In the genomic region with DNA sequence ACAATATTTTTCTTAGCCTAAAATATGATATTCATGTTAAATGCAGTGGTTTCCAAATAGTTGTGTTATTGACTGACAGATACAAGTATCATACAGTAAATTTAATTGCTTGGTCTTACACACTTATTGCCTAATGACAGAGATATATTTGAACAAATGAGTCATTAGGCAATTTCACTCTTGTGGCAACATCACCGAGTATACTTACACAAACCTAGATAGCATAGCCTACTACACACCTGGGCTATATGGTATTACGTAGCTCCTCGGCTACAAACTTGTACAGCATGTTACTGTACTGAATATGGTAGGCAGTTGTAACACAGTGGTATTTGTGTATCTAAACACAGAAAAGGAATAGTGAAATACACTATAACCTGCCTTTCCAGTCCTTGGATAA, we compare ENCODE assay signal across 21 cellular contexts. TPM values are rescaled to one million over a fixed set of nuclear protein-coding genes. Genes with fewer than 3 reads are reported as not detected.
A peak's percentile ranks its signal among the peaks of the same experiment; 100 is the strongest.
DNase-seq lines count a peak whose midpoint lies in the region; ATAC-seq, FAIRE-seq and TF ChIP-seq lines count a peak whose summit lies in the region.
"Had no signal": no experiment of that assay in that cellular context is flagged by ENCODE, and none has a peak within 500 bp of the region (broad histone marks: within the 10 kb centered on the region; RNA-seq: fewer than 3 reads in every experiment).

No MANE protein-coding gene starts in this region.

- H3K27me3 ChIP-seq in mammary epithelial cell (ENCODE audit: insufficient read depth, low read length) (no peaks in the 10 kb centered on the region), PC-3 (ENCODE audit: low read length) (no peaks in the 10 kb centered on the region), HepG2 (ENCODE audit: control insufficient read depth in 1 of 2, insufficient read depth in 2 of 2, low read length in 2 of 2) (no peaks in the 10 kb centered on the region)
- H3K27me3 ChIP-seq: BLaER1 treated with 17β-estradiol and CSF1 and Interleukin-3, amounts not matched to agents 10 nM and 100 nM had no signal

- intact Hi-C loops in MCF 10A (cut with micrococcal nuclease) (no loop called here), mammary epithelial cell (cut with micrococcal nuclease) (no loop called here), PC-3 (cut with micrococcal nuclease) (no loop called here), HepG2 (cut with micrococcal nuclease; ENCODE audit: unreplicated experiment) (no loop called here)

- H3K4me3 Mint-ChIP-seq in MCF 10A (ENCODE audit: unreplicated experiment) (no peak overlapping the region), chondrocyte (ENCODE audit: unreplicated experiment) (no peak overlapping the region)
- H3K4me3 Mint-ChIP-seq: B cell; CD8-positive, alpha-beta memory T cell; HFFc6 had no signal

- CTCF ChIA-PET in MCF 10A (lab: Yijun Ruan, JAX), result no interaction called here
- CTCF ChIA-PET in mammary epithelial cell (lab: Charles Lee; ENCODE audit: low non-redundant PET), result no interaction called here
- CTCF ChIA-PET in PC-3 (lab: Charles Lee), result interaction anchor here (0.5 kb wide), 1 partner anchor 267 kb away, joined by 4 read pairs; no protein-coding TSS in a partner anchor
- CTCF ChIA-PET in HepG2 (lab: Yijun Ruan, JAX; ENCODE audit: low intra/inter-chr PET ratio, low total read pairs), result no interaction called here

- FAIRE-seq in HepG2 (lab: Jason Lieb, UNC), result no peak
- FAIRE-seq: D721Med had no signal

- ATAC-seq in PC-3 (peak; percentile 55), HepG2 (no peak), GM21737 (IDR thresholded peaks at IDR 0.05; ENCODE audit: unreplicated experiment) (no peak)
- ATAC-seq: HCT116 had no signal

- H3K9ac ChIP-seq in mammary epithelial cell (ENCODE audit: insufficient read depth, low read length), result no peak overlapping the region
- H3K9ac ChIP-seq in PC-3 (ENCODE audit: low read length), result no peak overlapping the region
- H3K9ac ChIP-seq in HepG2 (ENCODE audit: insufficient read depth, low read depth, low read length), result no peak overlapping the region
- H3K9ac ChIP-seq: BLaER1 treated with 17β-estradiol and CSF1 and Interleukin-3, amounts not matched to agents 10 nM and 100 nM had no signal

- no peaks in the 10 kb centered on the region for H3K27me3 Mint-ChIP-seq in MCF 10A (ENCODE audit: insufficient read depth, unreplicated experiment)
- H3K27me3 Mint-ChIP-seq in chondrocyte (ENCODE audit: low read depth), result peaks cover 18% of the 10 kb centered on the region
- H3K27me3 Mint-ChIP-seq: B cell; CD8-positive, alpha-beta memory T cell had no signal

- TF ChIP-seq RAD21 in HepG2 (CRISPR knock-in tag; IDR thresholded peaks at IDR 0.05), result no peak

- H3K79me2 ChIP-seq in mammary epithelial cell (ENCODE audit: insufficient read depth, low read length) (no peaks in the 10 kb centered on the region), PC-3 (ENCODE audit: low read length) (no peaks in the 10 kb centered on the region), HepG2 (ENCODE audit: insufficient read depth, low read length) (no peaks in the 10 kb centered on the region)

- POLR2A ChIA-PET in MCF 10A (lab: Yijun Ruan, JAX) (no interaction called here), PC-3 (lab: Charles Lee; ENCODE audit: unreplicated experiment) (no interaction called here), HepG2 (lab: Yijun Ruan, JAX) (no interaction called here)

- WGBS in mammary epithelial cell (ENCODE audit: low coverage, missing lambda C conversion rate), result 79% methylated on average over 3 of the region's 3 CpGs
- WGBS in HepG2 (ENCODE audit: low lambda C conversion rate), result 54% methylated on average over 3 of the region's 3 CpGs

- H3K4me2 ChIP-seq in mammary epithelial cell (ENCODE audit: insufficient read depth, low read depth, low read length) (no peak overlapping the region), PC-3 (ENCODE audit: low read length) (no peak overlapping the region), HepG2 (ENCODE audit: low read depth, low read length) (no peak overlapping the region)
- H3K4me2 ChIP-seq: BLaER1 treated with 17β-estradiol and CSF1 and Interleukin-3, amounts not matched to agents 10 nM and 100 nM had no signal

- no peaks in the 10 kb centered on the region for H3K4me1 ChIP-seq in mammary epithelial cell (ENCODE audit: insufficient read depth, low read length)
- H3K4me1 ChIP-seq in PC-3 (ENCODE audit: insufficient read depth, low read length), result no peaks in the 10 kb centered on the region
- peaks cover 26% of the 10 kb centered on the region for H3K4me1 ChIP-seq in HepG2 (ENCODE audit: insufficient read depth, low read length)
- H3K4me1 ChIP-seq: BLaER1 treated with 17β-estradiol and CSF1 and Interleukin-3, amounts not matched to agents 10 nM and 100 nM had no signal

- in situ Hi-C loops in mammary epithelial cell (cut with MboI; ENCODE audit: low sequenced_read_pairs in 2 of 2), result no loop called here
- in situ Hi-C loops in HepG2 (cut with HindIII; ENCODE audit: extremely low pct_ligation_motif_present, low pct_unique_long_range_greater_than_20kb), result no loop called here

- no peak overlapping the region for H3K27ac ChIP-seq in mammary epithelial cell (ENCODE audit: insufficient read depth, low read depth, low read length)
- no peak overlapping the region for H3K27ac ChIP-seq in PC-3 (ENCODE audit: low read length)
- H3K27ac ChIP-seq in HepG2 (ENCODE audit: extremely low read length, insufficient read depth, low read length), result no peak overlapping the region
- H3K27ac ChIP-seq: BLaER1 treated with 17β-estradiol and CSF1 and Interleukin-3, amounts not matched to agents 10 nM and 100 nM; HL-60 had no signal

- no peak for TF ChIP-seq CTCF in MCF 10A (IDR thresholded peaks at IDR 0.05; ENCODE audit: unreplicated experiment)
- no peak for TF ChIP-seq CTCF in mammary epithelial cell (conservative IDR thresholded peaks at IDR 0.05 in 1 of 2, IDR thresholded peaks at IDR 0.05 in 1 of 2; ENCODE audit: extremely low read depth in 1 of 2, insufficient read depth in 1 of 2, low read depth in 1 of 2, low read length in 2 of 2)
- TF ChIP-seq CTCF in PC-3 (conservative IDR thresholded peaks at IDR 0.05; ENCODE audit: low read depth, low read length), result no peak
- TF ChIP-seq CTCF in HepG2 (CRISPR knock-in tag; IDR thresholded peaks at IDR 0.05), result no peak
- TF ChIP-seq CTCF in chondrocyte (IDR thresholded peaks at IDR 0.05), result no peak

- no peaks in the 10 kb centered on the region for H4K20me1 ChIP-seq in mammary epithelial cell (ENCODE audit: insufficient read depth, low read length)
- H4K20me1 ChIP-seq in PC-3 (ENCODE audit: low read length), result no peaks in the 10 kb centered on the region
- no peaks in the 10 kb centered on the region for H4K20me1 ChIP-seq in HepG2 (ENCODE audit: insufficient read depth, low read length)
- H4K20me1 ChIP-seq: BLaER1 treated with 17β-estradiol and CSF1 and Interleukin-3, amounts not matched to agents 10 nM and 100 nM had no signal

- H3K36me3 Mint-ChIP-seq in MCF 10A (ENCODE audit: insufficient read depth, unreplicated experiment) (no peaks in the 10 kb centered on the region), chondrocyte (ENCODE audit: low read depth) (no peaks in the 10 kb centered on the region)

- TF ChIP-seq POLR2A in HepG2 (IDR thresholded peaks at IDR 0.05; ENCODE audit: insufficient read depth in 1 of 2, low read depth in 2 of 2, low read length in 2 of 2), result no peak

- dilution Hi-C loops in mammary epithelial cell (cut with HindIII; ENCODE audit: low sequenced_read_pairs), result no loop called here

- H3K9me3 Mint-ChIP-seq in MCF 10A (ENCODE audit: unreplicated experiment) (peaks cover 8% of the 10 kb centered on the region), chondrocyte (ENCODE audit: low read depth) (no peaks in the 10 kb centered on the region)
- H3K9me3 Mint-ChIP-seq: CD8-positive, alpha-beta memory T cell had no signal

- H3K4me3 ChIP-seq in mammary epithelial cell (replicated peaks in 1 of 3; ENCODE audit: insufficient read depth in 1 of 3, low read depth in 2 of 3, low read length in 3 of 3) (no peak overlapping the region), PC-3 (ENCODE audit: low read length) (no peak overlapping the region), HepG2 (replicated peaks in 1 of 3; ENCODE audit: insufficient read depth in 1 of 3, low read depth in 2 of 3, low read length in 3 of 3) (no peak overlapping the region)
- H3K4me3 ChIP-seq: BLaER1 treated with 17β-estradiol and CSF1 and Interleukin-3, amounts not matched to agents 10 nM and 100 nM had no signal

- H3K27ac Mint-ChIP-seq in MCF 10A (ENCODE audit: low read depth, unreplicated experiment) (no peak overlapping the region), chondrocyte (ENCODE audit: unreplicated experiment) (no peak overlapping the region)
- H3K27ac Mint-ChIP-seq: B cell; CD8-positive, alpha-beta memory T cell; HFFc6 had no signal

- DNase-seq in MCF 10A (ENCODE audit: unreplicated experiment) (peak; percentile 28), mammary epithelial cell (no peak), PC-3 (peak; percentile 16), HepG2 (ENCODE audit: low spot score) (no peak), chondrocyte (ENCODE audit: low spot score) (no peak), AG20443 (ENCODE audit: low spot score) (no peak)
- DNase-seq: 8988T; CD8-positive, alpha-beta memory T cell; COR-L47; DMS79 treated with DMSO at 0.1 percent for 48 hours; GF-D8; GOT3; H7; HFFc6; IMR-90 had no signal

- no peaks in the 10 kb centered on the region for H3F3A ChIP-seq in PC-3 (ENCODE audit: low read length, unreplicated experiment)

- H3K36me3 ChIP-seq in mammary epithelial cell (ENCODE audit: insufficient read depth, low read length) (no peaks in the 10 kb centered on the region), PC-3 (ENCODE audit: low read depth, low read length) (no peaks in the 10 kb centered on the region), HepG2 (replicated peaks in 1 of 2; ENCODE audit: control insufficient read depth in 1 of 2, insufficient read depth in 2 of 2, low read length in 2 of 2) (no peaks in the 10 kb centered on the region)
- H3K36me3 ChIP-seq: BLaER1 treated with 17β-estradiol and CSF1 and Interleukin-3, amounts not matched to agents 10 nM and 100 nM had no signal

- H2AFZ ChIP-seq in mammary epithelial cell (ENCODE audit: low read depth, low read length) (no peak overlapping the region), PC-3 (ENCODE audit: low read length) (no peak overlapping the region), HepG2 (ENCODE audit: low read length) (no peak overlapping the region)

- no peaks in the 10 kb centered on the region for H3K9me3 ChIP-seq in mammary epithelial cell (replicated peaks; ENCODE audit: insufficient read depth, low read length)
- H3K9me3 ChIP-seq in PC-3 (ENCODE audit: low read length), result no peaks in the 10 kb centered on the region
- no peaks in the 10 kb centered on the region for H3K9me3 ChIP-seq in HepG2 (ENCODE audit: low read length)
- H3K9me3 ChIP-seq: BLaER1 treated with 17β-estradiol and CSF1 and Interleukin-3, amounts not matched to agents 10 nM and 100 nM had no signal

- no TSS peak for BruUV-seq in MCF 10A (replicated peaks; lab: Mats Ljungman, UMichigan)
- BruUV-seq in mammary epithelial cell (replicated peaks; lab: Mats Ljungman, UMichigan), result no TSS peak
- no TSS peak for BruUV-seq in PC-3 (replicated peaks; lab: Mats Ljungman, UMichigan)
- BruUV-seq in HepG2 (replicated peaks; lab: Mats Ljungman, UMichigan), result no TSS peak

- no peaks in the 10 kb centered on the region for H3K4me1 Mint-ChIP-seq in MCF 10A (ENCODE audit: insufficient read depth, unreplicated experiment)
- no peaks in the 10 kb centered on the region for H3K4me1 Mint-ChIP-seq in chondrocyte (ENCODE audit: low read depth)
- H3K4me1 Mint-ChIP-seq: CD8-positive, alpha-beta memory T cell had no signal

- TF ChIP-seq EP300 in HepG2 (IDR thresholded peaks at IDR 0.05; ENCODE audit: low read depth in 2 of 2, low read length in 2 of 2) (no peak), HepG2 (CRISPR knock-in tag; IDR thresholded peaks at IDR 0.05; ENCODE audit: borderline replicate concordance) (no peak)

- no peaks in the 10 kb centered on the region for H3K9me2 ChIP-seq in PC-3 (replicated peaks; ENCODE audit: low read length)

RNA-seq across cellular contexts. Expression of gene SERPINI1, which starts 50.3 kb away (rescaled TPM):
- total RNA-seq in MCF 10A (2022) (2.5 and 2.6 TPM in 2 replicates), mammary epithelial cell (1 to 10 TPM; 1.4 to 5.0 TPM), PC-3 (2014; rRNA removed) (0.52 and 1.3 TPM in 2 replicates), HepG2 (2016; rRNA removed; fragmentation: Illumina TruSeq; extraction: Trizol) (8.5 and 14.7 TPM in 2 replicates), chondrocyte (1.3 to 2.5 TPM (median 2.4 TPM) in 3 replicates)
- polyA plus RNA-seq in mammary epithelial cell (1.8 TPM), HepG2 (2011; rRNA removed) (29.7 and 58.0 TPM in 2 replicates)
- not detected for polyA minus RNA-seq in mammary epithelial cell
- total RNA-seq in HepG2 (2016; cell fraction: cytosol; rRNA removed; fragmentation: Illumina TruSeq; extraction: Trizol; ENCODE audit: low read depth), result 1.0 and 1.9 TPM in 2 replicates
- total RNA-seq in HepG2 (2016; cell fraction: insoluble cytoplasmic fraction; rRNA removed; fragmentation: Illumina TruSeq; extraction: Trizol), result 7.8 and 17.4 TPM in 2 replicates
- 1.4 and 3.1 TPM in 2 replicates for total RNA-seq in HepG2 (2016; cell fraction: membrane; rRNA removed; fragmentation: Illumina TruSeq; extraction: Trizol)
- 13.6 and 13.9 TPM in 2 replicates for total RNA-seq in HepG2 (2016; cell fraction: nucleus; rRNA removed; fragmentation: Illumina TruSeq; extraction: Trizol)
- polyA plus RNA-seq in HepG2 (2011; cell fraction: cytosol; rRNA removed), result 18.1 and 23.0 TPM in 2 replicates
- polyA plus RNA-seq in HepG2 (2011; cell fraction: nucleus; rRNA removed), result 3.2 and 3.8 TPM in 2 replicates
- polyA plus RNA-seq in HepG2 (2012), result 11.2 and 25.4 TPM in 2 replicates
- polyA plus RNA-seq in HepG2 (2016; cell fraction: cytosol; fragmentation: Illumina TruSeq; extraction: Trizol; ENCODE audit: low read depth), result 0.75 and 1.2 TPM in 2 replicates
- polyA plus RNA-seq in HepG2 (2016; cell fraction: insoluble cytoplasmic fraction; fragmentation: Illumina TruSeq; extraction: Trizol; ENCODE audit: low read depth), result 5.9 and 7.8 TPM in 2 replicates
- polyA plus RNA-seq in HepG2 (2016; cell fraction: membrane; fragmentation: Illumina TruSeq; extraction: Trizol; ENCODE audit: low read depth), result 1.2 and 1.8 TPM in 2 replicates
- 12.4 and 19.9 TPM in 2 replicates for polyA plus RNA-seq in HepG2 (2016; cell fraction: nucleus; fragmentation: Illumina TruSeq; extraction: Trizol; ENCODE audit: insufficient read depth, low read depth)
- 1.8 and 7.1 TPM in 2 replicates for polyA minus RNA-seq in HepG2 (2011; rRNA and poly(A)+ RNA removed; ENCODE audit: low replicate concordance)
- polyA minus RNA-seq in HepG2 (2011; cell fraction: cytosol; rRNA and poly(A)+ RNA removed), result 16.4 and 18.8 TPM in 2 replicates
- polyA minus RNA-seq in HepG2 (2011; cell fraction: nucleus; rRNA and poly(A)+ RNA removed), result 12.2 and 14.2 TPM in 2 replicates

RNA-seq across cellular contexts. Expression of gene PDCD10, which starts 51.1 kb away (rescaled TPM):
- 62.9 and 63.3 TPM in 2 replicates for total RNA-seq in MCF 10A (2022)
- 10 to 100 TPM; 70.8 to 76.1 TPM for total RNA-seq in mammary epithelial cell
- 62.4 TPM for polyA plus RNA-seq in mammary epithelial cell
- 27.5 TPM for polyA minus RNA-seq in mammary epithelial cell
- total RNA-seq in PC-3 (2014; rRNA removed), result 80.5 and 105 TPM in 2 replicates
- total RNA-seq in HepG2 (2016; rRNA removed; fragmentation: Illumina TruSeq; extraction: Trizol), result 53.9 and 84.4 TPM in 2 replicates
- 20.7 and 21.2 TPM in 2 replicates for total RNA-seq in HepG2 (2016; cell fraction: cytosol; rRNA removed; fragmentation: Illumina TruSeq; extraction: Trizol; ENCODE audit: low read depth)
- 53.5 and 83.5 TPM in 2 replicates for total RNA-seq in HepG2 (2016; cell fraction: insoluble cytoplasmic fraction; rRNA removed; fragmentation: Illumina TruSeq; extraction: Trizol)
- total RNA-seq in HepG2 (2016; cell fraction: membrane; rRNA removed; fragmentation: Illumina TruSeq; extraction: Trizol), result 26.5 and 27.2 TPM in 2 replicates
- 34.5 and 35.4 TPM in 2 replicates for total RNA-seq in HepG2 (2016; cell fraction: nucleus; rRNA removed; fragmentation: Illumina TruSeq; extraction: Trizol)
- 31.8 and 48.5 TPM in 2 replicates for polyA plus RNA-seq in HepG2 (2011; rRNA removed)
- polyA plus RNA-seq in HepG2 (2011; cell fraction: cytosol; rRNA removed), result 20.6 and 33.6 TPM in 2 replicates
- 9.7 and 13.1 TPM in 2 replicates for polyA plus RNA-seq in HepG2 (2011; cell fraction: nucleus; rRNA removed)
- polyA plus RNA-seq in HepG2 (2012), result 43.3 and 45.2 TPM in 2 replicates
- polyA plus RNA-seq in HepG2 (2016; cell fraction: cytosol; fragmentation: Illumina TruSeq; extraction: Trizol; ENCODE audit: low read depth), result 11.0 and 14.5 TPM in 2 replicates
- polyA plus RNA-seq in HepG2 (2016; cell fraction: insoluble cytoplasmic fraction; fragmentation: Illumina TruSeq; extraction: Trizol; ENCODE audit: low read depth), result 81.9 and 87.8 TPM in 2 replicates
- polyA plus RNA-seq in HepG2 (2016; cell fraction: membrane; fragmentation: Illumina TruSeq; extraction: Trizol; ENCODE audit: low read depth), result 15.0 and 16.8 TPM in 2 replicates
- 35.7 and 42.4 TPM in 2 replicates for polyA plus RNA-seq in HepG2 (2016; cell fraction: nucleus; fragmentation: Illumina TruSeq; extraction: Trizol; ENCODE audit: insufficient read depth, low read depth)
- polyA minus RNA-seq in HepG2 (2011; rRNA and poly(A)+ RNA removed; ENCODE audit: low replicate concordance), result 6.8 and 14.5 TPM in 2 replicates
- polyA minus RNA-seq in HepG2 (2011; cell fraction: cytosol; rRNA and poly(A)+ RNA removed), result 23.7 and 25.9 TPM in 2 replicates
- 87.2 and 99.6 TPM in 2 replicates for polyA minus RNA-seq in HepG2 (2011; cell fraction: nucleus; rRNA and poly(A)+ RNA removed)
- total RNA-seq in chondrocyte, result 37.2 to 40.7 TPM (median 39.1 TPM) in 3 replicates

Comparison
In these comparisons a context has a peak if more than half of its experiments do, and no peak if none do; other contexts are left out.
1. DNase-seq: peak in MCF 10A (single experiment) and PC-3 (single experiment); none in mammary epithelial cell (single experiment), HepG2 (single experiment), chondrocyte (single experiment) and AG20443 (single experiment).